10 cellular contexts compared by ENCODE assay signal in the genomic region with DNA sequence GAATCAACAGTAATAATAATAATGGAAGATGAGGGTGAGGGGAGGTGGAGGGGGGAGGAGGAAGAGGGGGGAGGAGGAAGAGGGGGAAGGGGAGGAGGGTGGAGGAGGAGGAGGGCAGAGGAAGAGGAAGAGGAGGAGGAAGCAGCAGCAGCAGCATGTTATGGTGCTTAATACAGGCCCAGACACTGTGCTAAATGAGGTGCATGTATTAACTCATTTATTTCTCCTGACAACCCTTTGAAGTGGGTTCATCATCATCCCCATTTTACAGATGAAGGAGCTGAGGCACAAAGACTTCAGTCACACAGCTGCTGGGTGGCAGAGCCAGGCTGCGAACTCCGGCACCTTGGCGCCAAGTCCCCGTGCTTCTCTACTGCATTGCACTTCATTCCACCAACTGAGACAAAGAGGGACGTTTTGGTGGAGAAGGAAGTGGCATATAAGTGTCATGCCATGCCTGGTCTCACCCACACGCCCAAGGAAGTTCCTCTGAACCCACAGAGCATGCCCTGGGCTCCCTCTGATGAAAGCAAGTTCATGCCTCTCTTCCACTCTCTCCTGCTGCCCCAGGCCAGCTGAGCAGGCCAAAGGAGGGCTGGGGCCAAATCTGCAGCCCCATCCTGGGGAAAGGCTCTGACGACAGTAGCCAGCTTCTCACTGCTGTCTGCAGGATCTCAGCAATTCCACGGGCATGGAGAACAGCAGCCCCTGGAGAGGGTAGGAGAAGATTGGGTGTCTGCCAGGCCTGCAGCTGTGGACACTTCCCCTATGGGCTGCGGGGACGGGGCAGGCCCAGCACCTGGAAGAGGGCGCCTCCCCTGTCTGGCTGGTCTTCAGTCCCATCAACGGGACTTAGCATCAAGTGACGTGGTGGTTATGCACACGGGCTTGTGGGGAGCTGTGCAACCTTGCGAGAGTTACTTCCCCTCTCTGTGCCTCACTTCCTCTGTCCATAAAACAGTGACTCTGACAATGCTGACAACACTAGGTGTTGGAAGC. TPM values are rescaled to one million over a fixed set of nuclear protein-coding genes. Genes with fewer than 3 reads are reported as not detected.
A peak's percentile ranks its signal among the peaks of the same experiment; 100 is the strongest.
DNase-seq lines count a peak whose midpoint lies in the region; ATAC-seq and TF ChIP-seq lines count a peak whose summit lies in the region.
"Had no signal": no experiment of that assay in that cellular context is flagged by ENCODE, and none has a peak within 500 bp of the region (broad histone marks: within the 10 kb centered on the region; RNA-seq: fewer than 3 reads in every experiment).

No MANE protein-coding gene starts in this region.

- H3K4me3 ChIP-seq in gastroesophageal sphincter, result no peak overlapping the region

- peaks cover 0 to 46% (median 5%) of the 10 kb centered on the region in 3 donors for H3K4me1 ChIP-seq in gastroesophageal sphincter

- no peak for TF ChIP-seq CTCF in gastroesophageal sphincter (IDR thresholded peaks at IDR 0.05)

- peak overlapping the region in 1 of 4 donors; percentile 21 for H3K27ac ChIP-seq in gastroesophageal sphincter

- no peak for TF ChIP-seq POLR2A in gastroesophageal sphincter (IDR thresholded peaks at IDR 0.05)

- WGBS in gastroesophageal sphincter (ENCODE audit: low coverage in 1 of 2), 2 donors, result 20 to 87% methylated on average over 1 to 9 of the region's 15 CpGs

- no peaks in the 10 kb centered on the region for H3K9me3 ChIP-seq in gastroesophageal sphincter

- peaks cover 0 to 6% of the 10 kb centered on the region in 2 donors for H3K36me3 ChIP-seq in gastroesophageal sphincter

- TF ChIP-seq EP300 in gastroesophageal sphincter (IDR thresholded peaks at IDR 0.05), result no peak

- DNase-seq in SIG-M5 treated with dmso at 0.1 percent for 504 hours (lab: John Stamatoyannopoulos, UW; ENCODE audit: unreplicated experiment), result peak; percentile 44
- no peak for DNase-seq in SIG-M5 (lab: John Stamatoyannopoulos, UW)
- DNase-seq in activated CD4-positive, alpha-beta T cell treated with anti-CD3 and anti-CD28 coated beads for 48 hours, result peak; percentile 42
- peak; percentile 23 for DNase-seq in stimulated activated naive CD4-positive, alpha-beta T cell treated with Interleukin-2 at 50 U/mL for 16 hours (lab: John Stamatoyannopoulos, UW)
- no peak for DNase-seq in foreskin melanocyte
- DNase-seq in left lobe of liver (ENCODE audit: low spot score), result no peak
- DNase-seq: mesendoderm had no signal

- no peaks in the 10 kb centered on the region for H3K27me3 ChIP-seq in gastroesophageal sphincter

- ATAC-seq in gastroesophageal sphincter (peak; percentile 74), GM18870 (IDR thresholded peaks at IDR 0.05; ENCODE audit: unreplicated experiment) (no peak), left lobe of liver (no peak)
- ATAC-seq: WTC11 had no signal

RNA-seq across cellular contexts. Expression of a gene that starts 21.8 kb away (rescaled TPM):
- total RNA-seq in gastroesophageal sphincter (10 to 100 TPM; 19.1 to 51.6 (median 23.7) TPM), left lobe of liver (0.45 TPM)

Comparison
In these comparisons a context has a peak if more than half of its experiments do, and no peak if none do; other contexts are left out.
1. DNase-seq: peak in SIG-M5 treated with dmso at 0.1 percent for 504 hours (single experiment), activated CD4-positive, alpha-beta T cell treated with anti-CD3 and anti-CD28 coated beads for 48 hours (single experiment) and stimulated activated naive CD4-positive, alpha-beta T cell treated with Interleukin-2 at 50 U/mL for 16 hours (single experiment); none in SIG-M5 (single experiment), foreskin melanocyte (single experiment) and left lobe of liver (single experiment).
2. RNA of a gene that starts 21.8 kb away (total RNA-seq): 19.1 to 51.6 TPM in gastroesophageal sphincter; 0.45 TPM in left lobe of liver (single experiment); every median in the first group is over 10 times any median in the second.